In the genomic region with DNA sequence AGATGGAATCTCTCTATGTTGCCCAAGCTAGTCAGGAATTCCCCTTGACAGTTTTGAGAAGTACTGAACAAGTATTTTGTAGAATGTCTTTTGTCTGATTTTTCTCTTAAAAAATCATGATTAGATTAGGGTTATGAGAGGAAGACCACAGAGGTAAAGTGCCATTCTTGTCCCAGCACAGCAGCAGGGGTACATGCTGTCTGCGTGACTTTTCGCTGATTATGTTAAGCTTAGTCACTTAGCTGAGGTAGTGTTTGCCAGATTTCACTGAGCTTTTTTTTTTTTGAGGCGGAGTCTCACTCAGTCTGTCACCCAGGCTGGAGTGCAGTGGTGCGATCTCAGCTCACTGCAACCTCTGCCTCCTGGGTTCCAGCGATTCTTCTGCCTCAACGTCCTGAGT, we compare ENCODE assay signal across 11 cellular contexts. TPM values are rescaled to one million over a fixed set of nuclear protein-coding genes. Genes with fewer than 3 reads are reported as not detected.
DNase-seq lines count a peak whose midpoint lies in the region; ATAC-seq lines count a peak whose summit lies in the region.
"Had no signal": no experiment of that assay in that cellular context is flagged by ENCODE, and none has a peak within 500 bp of the region (broad histone marks: within the 10 kb centered on the region; RNA-seq: fewer than 3 reads in every experiment).

No MANE protein-coding gene starts in this region.

- peak overlapping the region; percentile 76 to 88 (median 81) for H3K4me2 ChIP-seq in BLaER1 treated with 17β-estradiol and CSF1 and Interleukin-3, amounts not matched to agents 10 nM and 100 nM
- H3K4me2 ChIP-seq in mesendoderm (ENCODE audit: low read length) = no peak overlapping the region

- H3K36me3 Mint-ChIP-seq in activated T-helper 17 cell treated with anti-CD3 and anti-CD28 coated beads, Interleukin-2, amount 50 U/mL, for 72 hours (ENCODE audit: low read depth) = no peaks in the 10 kb centered on the region

- no peaks in the 10 kb centered on the region for H3K79me1 ChIP-seq in mesendoderm (ENCODE audit: low read length)

- H2BK120ac ChIP-seq in mesendoderm (ENCODE audit: low read depth, low read length) = no peak overlapping the region

- no peak overlapping the region for H3K23ac ChIP-seq in mesendoderm (ENCODE audit: low read length)

- no peak overlapping the region for H3K4me3 ChIP-seq in BLaER1 treated with 17β-estradiol and CSF1 and Interleukin-3, amounts not matched to agents 10 nM and 100 nM
- H3K4me3 ChIP-seq in mesendoderm (ENCODE audit: low read length) = no peak overlapping the region
- H3K4me3 ChIP-seq: colonic mucosa had no signal

- peaks cover 0 to 15% (median 4%) of the 10 kb centered on the region in 11 experiments; a peak in 10 of 22 replicates for H3K9me3 ChIP-seq in BLaER1 treated with 17β-estradiol and CSF1 and Interleukin-3, amounts not matched to agents 10 nM and 100 nM (replicated peaks in 1 of 11)
- H3K9me3 ChIP-seq: colonic mucosa had no signal

- no peak overlapping the region for H3K4ac ChIP-seq in mesendoderm (ENCODE audit: low read depth, low read length)

- H3K27me3 Mint-ChIP-seq in activated T-helper 17 cell treated with anti-CD3 and anti-CD28 coated beads, Interleukin-2, amount 50 U/mL, for 72 hours = no peaks in the 10 kb centered on the region

- no peak overlapping the region for H4K5ac ChIP-seq in mesendoderm (ENCODE audit: low read length)

- H2BK5ac ChIP-seq in mesendoderm (ENCODE audit: low read length) = no peak overlapping the region

- peaks cover 18% of the 10 kb centered on the region for H3K4me1 Mint-ChIP-seq in activated T-helper 17 cell treated with anti-CD3 and anti-CD28 coated beads, Interleukin-2, amount 50 U/mL, for 72 hours

- no peaks in the 10 kb centered on the region for H3K36me3 ChIP-seq in BLaER1 treated with 17β-estradiol and CSF1 and Interleukin-3, amounts not matched to agents 10 nM and 100 nM
- no peaks in the 10 kb centered on the region for H3K36me3 ChIP-seq in mesendoderm (ENCODE audit: control insufficient read depth, insufficient read depth, low read length)
- H3K36me3 ChIP-seq: colonic mucosa had no signal

- no peaks in the 10 kb centered on the region for H4K20me1 ChIP-seq in BLaER1 treated with 17β-estradiol and CSF1 and Interleukin-3, amounts not matched to agents 10 nM and 100 nM

- H3K9ac ChIP-seq in BLaER1 treated with 17β-estradiol and CSF1 and Interleukin-3, amounts not matched to agents 10 nM and 100 nM = peak overlapping the region in 4 of 11 experiments; percentile 10 to 79 (median 50); a peak in 4 of 22 replicates
- H3K9ac ChIP-seq in mesendoderm (ENCODE audit: low read length) = no peak overlapping the region

- no peaks in the 10 kb centered on the region for H3K9me3 Mint-ChIP-seq in activated T-helper 17 cell treated with anti-CD3 and anti-CD28 coated beads, Interleukin-2, amount 50 U/mL, for 72 hours

- no peak overlapping the region for H4K8ac ChIP-seq in mesendoderm (ENCODE audit: low read depth, low read length)

- no CpG with 5 or more reads among the region's 6 CpGs for WGBS in mesendoderm (ENCODE audit: extremely low coverage, insufficient coverage, low lambda C conversion rate)

- peak; percentile 87 for DNase-seq in H4 (ENCODE audit: low spot score)
- DNase-seq in kidney tubule cell (ENCODE audit: low spot score) = peak; percentile 62
- no peak for DNase-seq in mesenteric fat pad (ENCODE audit: low spot score)
- no peak for DNase-seq in mesendoderm
- no peak for DNase-seq in globus pallidus (ENCODE audit: low spot score)
- no peak for DNase-seq in stimulated activated CD4-positive, alpha-beta T cell treated with anti-CD3 and anti-CD28 coated beads, Interleukin-12 subunit alpha, Interleukin-12 subunit beta, amount 100 ng/mL, for 4 hours
- DNase-seq: colonic mucosa, nephron progenitor cell, SHP77 treated with DMSO at 0.1 percent for 48 hours had no signal

- peak overlapping the region in 10 of 11 experiments; percentile 76 to 90 (median 81); a peak in 18 of 22 replicates for H3K27ac ChIP-seq in BLaER1 treated with 17β-estradiol and CSF1 and Interleukin-3, amounts not matched to agents 10 nM and 100 nM
- no peak overlapping the region for H3K27ac ChIP-seq in mesendoderm (ENCODE audit: low read depth, low read length)
- H3K27ac ChIP-seq: colonic mucosa had no signal

- H3K18ac ChIP-seq in mesendoderm (ENCODE audit: low read length) = no peak overlapping the region

- H3K27me3 ChIP-seq in BLaER1 treated with 17β-estradiol and CSF1 and Interleukin-3, amounts not matched to agents 10 nM and 100 nM = no peaks in the 10 kb centered on the region
- H3K27me3 ChIP-seq in mesendoderm (ENCODE audit: insufficient read depth, low read length, poor library complexity) = no peaks in the 10 kb centered on the region
- H3K27me3 ChIP-seq: colonic mucosa had no signal

- no peaks in the 10 kb centered on the region for H3K79me2 ChIP-seq in mesendoderm (ENCODE audit: control insufficient read depth, insufficient read depth, low read length)

- peak overlapping the region; percentile 58 for H3K27ac Mint-ChIP-seq in activated T-helper 17 cell treated with anti-CD3 and anti-CD28 coated beads, Interleukin-2, amount 50 U/mL, for 72 hours
- H3K27ac Mint-ChIP-seq: nephron progenitor cell had no signal

- peaks cover 75 to 99% (median 84%) of the 10 kb centered on the region in 10 experiments for H3K4me1 ChIP-seq in BLaER1 treated with 17β-estradiol and CSF1 and Interleukin-3, amounts not matched to agents 10 nM and 100 nM
- H3K4me1 ChIP-seq in mesendoderm (ENCODE audit: control insufficient read depth, low read depth, low read length) = no peaks in the 10 kb centered on the region
- H3K4me1 ChIP-seq: colonic mucosa had no signal

- H2AK5ac ChIP-seq in mesendoderm (ENCODE audit: low read length) = no peak overlapping the region

- H3K4me3 Mint-ChIP-seq in activated T-helper 17 cell treated with anti-CD3 and anti-CD28 coated beads, Interleukin-2, amount 50 U/mL, for 72 hours = peak overlapping the region; percentile 22
- H3K4me3 Mint-ChIP-seq: nephron progenitor cell had no signal

- no peak overlapping the region for H3K56ac ChIP-seq in mesendoderm (ENCODE audit: low read length)

- peak; percentile 76 for ATAC-seq in activated T-helper 17 cell treated with anti-CD3 and anti-CD28 coated beads, Interleukin-2, amount 50 U/mL, for 72 hours (replicated peaks)

- H2BK15ac ChIP-seq in mesendoderm (replicated peaks; ENCODE audit: low read depth) = no peak overlapping the region

RNA-seq across cellular contexts. Expression of a gene that starts 13.6 kb away (rescaled TPM):
- 32.9 and 33.1 TPM in 2 replicates for total RNA-seq in H4 (2014; rRNA removed; shearing (Covaris generic))
- 10 to 100 TPM; 61.9 to 77.7 TPM for total RNA-seq in activated T-helper 17 cell treated with anti-CD3 and anti-CD28 coated beads, Interleukin-2, amount 50 U/mL, for 72 hours
- 34.2 TPM for total RNA-seq in mesenteric fat pad
- 53.8 TPM for polyA plus RNA-seq in mesendoderm (2013, experiment 1 of 2)
- 53.1 TPM for polyA plus RNA-seq in mesendoderm (2013, experiment 2 of 2)

Comparison
In these comparisons a context has a peak if more than half of its experiments do, and no peak if none do; other contexts are left out.
1. DNase-seq: peak in H4 (single experiment) and kidney tubule cell (single experiment); none in mesenteric fat pad (single experiment), mesendoderm (single experiment), globus pallidus (single experiment) and stimulated activated CD4-positive, alpha-beta T cell treated with anti-CD3 and anti-CD28 coated beads, Interleukin-12 subunit alpha, Interleukin-12 subunit beta, amount 100 ng/mL, for 4 hours (single experiment).